Comparison of ENCODE assay signal across 1 cellular context in the genomic region with DNA sequence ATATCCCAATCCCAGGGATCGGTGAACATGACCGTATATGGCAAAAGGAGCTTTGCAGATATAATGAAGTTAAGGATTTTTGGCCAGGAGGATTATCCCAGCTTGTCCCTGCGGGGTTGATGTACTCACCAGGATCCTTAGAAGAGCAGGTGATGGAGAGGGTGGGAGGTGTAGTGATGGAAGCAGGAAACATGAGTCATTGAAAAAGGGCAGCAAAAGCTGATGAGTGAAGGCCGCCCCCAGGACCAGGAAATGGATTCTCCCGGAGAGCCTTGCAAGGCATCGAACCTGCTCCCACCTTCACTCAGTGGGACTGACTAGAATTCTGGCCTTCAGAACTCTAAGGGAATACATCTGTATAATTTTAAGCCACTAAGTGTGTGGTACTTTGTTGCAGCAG.
A peak's percentile ranks its signal among the peaks of the same experiment; 100 is the strongest.
TF ChIP-seq lines count a peak whose summit lies in the region.

No MANE protein-coding gene starts in this region.

TF ChIP-seq in K562, 482 proteins besides CTCF, POLR2A, EP300 and RAD21:
- TF ChIP-seq, protein P1, sequence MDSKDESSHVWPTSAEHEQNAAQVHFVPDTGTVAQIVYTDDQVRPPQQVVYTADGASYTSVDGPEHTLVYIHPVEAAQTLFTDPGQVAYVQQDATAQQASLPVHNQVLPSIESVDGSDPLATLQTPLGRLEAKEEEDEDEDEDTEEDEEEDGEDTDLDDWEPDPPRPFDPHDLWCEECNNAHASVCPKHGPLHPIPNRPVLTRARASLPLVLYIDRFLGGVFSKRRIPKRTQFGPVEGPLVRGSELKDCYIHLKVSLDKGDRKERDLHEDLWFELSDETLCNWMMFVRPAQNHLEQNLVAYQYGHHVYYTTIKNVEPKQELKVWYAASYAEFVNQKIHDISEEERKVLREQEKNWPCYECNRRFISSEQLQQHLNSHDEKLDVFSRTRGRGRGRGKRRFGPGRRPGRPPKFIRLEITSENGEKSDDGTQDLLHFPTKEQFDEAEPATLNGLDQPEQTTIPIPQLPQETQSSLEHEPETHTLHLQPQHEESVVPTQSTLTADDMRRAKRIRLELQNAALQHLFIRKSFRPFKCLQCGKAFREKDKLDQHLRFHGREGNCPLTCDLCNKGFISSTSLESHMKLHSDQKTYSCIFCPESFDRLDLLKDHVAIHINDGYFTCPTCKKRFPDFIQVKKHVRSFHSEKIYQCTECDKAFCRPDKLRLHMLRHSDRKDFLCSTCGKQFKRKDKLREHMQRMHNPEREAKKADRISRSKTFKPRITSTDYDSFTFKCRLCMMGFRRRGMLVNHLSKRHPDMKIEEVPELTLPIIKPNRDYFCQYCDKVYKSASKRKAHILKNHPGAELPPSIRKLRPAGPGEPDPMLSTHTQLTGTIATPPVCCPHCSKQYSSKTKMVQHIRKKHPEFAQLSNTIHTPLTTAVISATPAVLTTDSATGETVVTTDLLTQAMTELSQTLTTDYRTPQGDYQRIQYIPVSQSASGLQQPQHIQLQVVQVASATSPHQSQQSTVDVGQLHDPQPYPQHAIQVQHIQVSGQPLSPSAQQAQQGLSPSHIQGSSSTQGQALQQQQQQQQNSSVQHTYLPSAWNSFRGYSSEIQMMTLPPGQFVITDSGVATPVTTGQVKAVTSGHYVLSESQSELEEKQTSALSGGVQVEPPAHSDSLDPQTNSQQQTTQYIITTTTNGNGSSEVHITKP (IDR thresholded peaks at IDR 0.05; ENCODE audit: partially characterized antibody) = peak; percentile 97
- TF ChIP-seq ZBTB17 (CRISPR knock-in tag; IDR thresholded peaks at IDR 0.05) (no peak), ZNF133 (CRISPR knock-in tag; IDR thresholded peaks at IDR 0.05) (no peak), MEIS2 (IDR thresholded peaks at IDR 0.05; ENCODE audit: partially characterized antibody) (peak; percentile 71), JUND (IDR thresholded peaks at IDR 0.05; ENCODE audit: borderline replicate concordance, low read depth, low read length) (peak; percentile 69; the same call in 1 of the 2 replicates), JUND (tag; IDR thresholded peaks at IDR 0.05; ENCODE audit: borderline replicate concordance, low read depth, low read length) (no peak), EGR1 (conservative IDR thresholded peaks at IDR 0.05) (peak; percentile 41; the same call in 1 of the 2 replicates)
- TF ChIP-seq, protein P2, sequence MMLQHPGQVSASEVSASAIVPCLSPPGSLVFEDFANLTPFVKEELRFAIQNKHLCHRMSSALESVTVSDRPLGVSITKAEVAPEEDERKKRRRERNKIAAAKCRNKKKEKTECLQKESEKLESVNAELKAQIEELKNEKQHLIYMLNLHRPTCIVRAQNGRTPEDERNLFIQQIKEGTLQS (IDR thresholded peaks at IDR 0.05) = peak; percentile 65
- TF ChIP-seq, protein P2 (CRISPR knock-in tag; conservative IDR thresholded peaks at IDR 0.05) = no peak
